ENCODE assay signal across 8 cellular contexts in the genomic region with DNA sequence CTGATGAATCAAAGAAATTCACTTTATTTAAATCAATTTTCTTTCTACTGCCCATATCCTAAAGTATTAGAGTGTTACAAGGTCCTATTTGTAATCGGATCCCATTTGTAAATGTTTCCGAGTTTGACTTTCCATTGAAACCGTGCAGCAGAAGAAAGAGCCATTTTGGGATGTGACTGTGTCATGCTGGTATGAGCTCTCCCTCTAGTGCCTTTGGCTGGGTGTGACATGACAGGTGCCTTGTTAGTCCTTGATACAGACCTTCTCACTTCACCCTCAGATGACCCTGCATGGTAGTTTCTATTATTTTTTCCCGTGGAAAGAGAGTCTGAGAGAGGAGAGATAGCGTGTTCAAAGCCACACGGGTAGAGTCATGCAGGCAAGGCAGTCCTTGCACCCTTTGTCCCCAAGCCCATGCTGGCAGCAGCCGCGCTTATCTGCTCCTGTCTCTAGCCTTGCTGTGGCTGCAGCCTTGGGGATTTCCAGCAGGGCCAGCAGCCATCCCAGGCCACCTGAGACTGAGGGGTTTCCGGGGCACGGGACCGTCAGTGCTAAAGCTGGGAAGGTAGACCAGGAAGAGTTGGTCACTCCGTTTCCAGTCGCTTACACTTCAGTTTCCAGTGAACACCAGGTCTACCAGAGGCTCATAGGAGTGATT. TPM values are rescaled to one million over a fixed set of nuclear protein-coding genes. Genes with fewer than 3 reads are reported as not detected.
DNase-seq lines count a peak whose midpoint lies in the region; ATAC-seq and TF ChIP-seq lines count a peak whose summit lies in the region.

No MANE protein-coding gene starts in this region.

- H3K4me1 ChIP-seq in testis = peaks cover 2% of the 10 kb centered on the region

- TF ChIP-seq CTCF in AG09309 (IDR thresholded peaks at IDR 0.05; ENCODE audit: control insufficient read depth, insufficient read depth, low read depth, low read length, missing control alignments) (peak; percentile 50), GM13976 (IDR thresholded peaks at IDR 0.05; ENCODE audit: borderline replicate concordance, control extremely low read depth, extremely low read depth, insufficient read depth, missing control alignments) (no peak), testis (IDR thresholded peaks at IDR 0.05) (no peak)

- no peaks in the 10 kb centered on the region for H3K27me3 ChIP-seq in testis

- H3K4me3 ChIP-seq in AG09309 (ENCODE audit: control insufficient read depth, low read depth, low read length) = no peak overlapping the region
- no peak overlapping the region for H3K4me3 ChIP-seq in testis

- intact Hi-C loops in testis (cut with DNase I; ENCODE audit: low total_unique reads) = no loop called here

- no peaks in the 10 kb centered on the region for H3K36me3 ChIP-seq in testis (ENCODE audit: low read depth, missing control alignments)

- in situ Hi-C loops in GM13976 (cut with MboI; ENCODE audit: low sequenced_read_pairs, unreplicated experiment) = no loop called here

- ATAC-seq in GM18907 (IDR thresholded peaks at IDR 0.05; ENCODE audit: unreplicated experiment) = no peak
- no peak for ATAC-seq in HG03139 (IDR thresholded peaks at IDR 0.05; ENCODE audit: unreplicated experiment)

- H3K9me3 ChIP-seq in testis = no peaks in the 10 kb centered on the region

- DNase-seq in AG09309 (ENCODE audit: low read depth) (no peak), GM13976 (ENCODE audit: low spot score) (peak; percentile 62), OCI-M1 (lab: John Stamatoyannopoulos, UW) (peak; percentile 61), fibroblast of peridontal ligament (ENCODE audit: extremely low read depth) (peak; percentile 49), testis (peak; percentile 57), ureter (ENCODE audit: low spot score) (no peak)

- TF ChIP-seq POLR2A in testis (IDR thresholded peaks at IDR 0.05) = no peak

- WGBS in testis, 2 donors = 66 to 67% methylated on average over 13 of the region's 13 CpGs

- H3K27ac ChIP-seq in testis = no peak overlapping the region

RNA-seq across cellular contexts. Expression of gene CHMP1B, which starts 21.4 kb away (rescaled TPM):
- 10 to 100 TPM; 39.1 to 50.0 TPM for total RNA-seq in testis
- 32.8 TPM for polyA plus RNA-seq in testis (ENCODE audit: insufficient read depth, low read depth, low replicate concordance)
- 39.2 TPM for total RNA-seq in ureter

RNA-seq across cellular contexts. Expression of gene MPPE1, which starts 35.5 kb away (rescaled TPM):
- total RNA-seq in testis = 10 to 100 TPM; 28.3 to 37.5 TPM
- polyA plus RNA-seq in testis (ENCODE audit: insufficient read depth, low read depth, low replicate concordance) = 32.8 TPM
- total RNA-seq in ureter = 49.2 TPM

Comparison
In these comparisons a context has a peak if more than half of its experiments do, and no peak if none do; other contexts are left out.
1. DNase-seq: peak in GM13976 (single experiment), OCI-M1 (single experiment), fibroblast of peridontal ligament (single experiment) and testis (single experiment); none in AG09309 (single experiment) and ureter (single experiment).